Comparison of ENCODE assay signal across 23 cellular contexts in the genomic region with DNA sequence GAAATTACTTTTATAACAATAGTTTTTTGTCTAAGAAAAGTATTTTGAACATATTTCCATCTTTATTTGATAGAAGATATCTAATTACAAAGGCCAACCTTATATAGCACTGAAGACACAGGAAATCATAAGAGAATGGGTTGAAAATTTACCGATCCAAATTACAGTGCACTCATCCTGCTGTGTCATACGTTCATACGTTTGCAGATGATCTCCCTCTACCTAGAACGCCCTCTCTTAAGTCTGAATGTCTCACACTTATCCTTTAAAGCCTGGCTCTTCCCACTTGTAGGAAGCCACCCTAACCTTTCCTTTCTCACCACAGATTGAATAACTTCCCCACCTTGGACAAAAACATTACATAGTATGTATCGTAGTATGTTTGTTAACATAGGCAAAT. TPM values are rescaled to one million over a fixed set of nuclear protein-coding genes. Genes with fewer than 3 reads are reported as not detected.
A peak's percentile ranks its signal among the peaks of the same experiment; 100 is the strongest.
DNase-seq lines count a peak whose midpoint lies in the region; ATAC-seq and TF ChIP-seq lines count a peak whose summit lies in the region.
"Had no signal": no experiment of that assay in that cellular context is flagged by ENCODE, and none has a peak within 500 bp of the region (broad histone marks: within the 10 kb centered on the region; RNA-seq: fewer than 3 reads in every experiment).

No MANE protein-coding gene starts in this region.

- 0 out of 2 replicates have a peak, but pooled peaks cover 7% of the 10 kb centered on the region for H4K20me1 ChIP-seq in SU-DHL-6 (ENCODE audit: low read depth, low read length)

- peaks cover 18% of the 10 kb centered on the region for H3K36me3 ChIP-seq in CD4-positive, CD25-positive, alpha-beta regulatory T cell (ENCODE audit: control insufficient read depth, insufficient read depth, low read length)
- H3K36me3 ChIP-seq in CD4-positive, alpha-beta memory T cell (ENCODE audit: insufficient read depth, low read length) = no peaks in the 10 kb centered on the region
- H3K36me3 ChIP-seq in SU-DHL-6 (ENCODE audit: low read length) = no peaks in the 10 kb centered on the region

- peaks cover 0 to 2% (median 0%) of the 10 kb centered on the region in 7 donors for H3K9me3 Mint-ChIP-seq in CD4-positive, CD25-positive, alpha-beta regulatory T cell
- no peaks in the 10 kb centered on the region for H3K9me3 Mint-ChIP-seq in CD4-positive, alpha-beta memory T cell
- H3K9me3 Mint-ChIP-seq: activated CD4-positive, alpha-beta T cell treated with anti-CD3 and anti-CD28 coated beads, Interleukin-2, amount 10 ng/mL, durations not matched to agents 24 days and 14 days had no signal

- peak overlapping the region; percentile 1; the same call in 1 of the 2 replicates for H3K9ac ChIP-seq in SU-DHL-6 (ENCODE audit: low read length)
- H3K9ac ChIP-seq: KMS-11 had no signal

- H3K27ac Mint-ChIP-seq in CD4-positive, CD25-positive, alpha-beta regulatory T cell = peak overlapping the region in 2 of 3 donors; percentile 34 to 58
- peak overlapping the region in 6 of 7 donors; percentile 6 to 88 (median 38) for H3K27ac Mint-ChIP-seq in CD4-positive, alpha-beta memory T cell
- H3K27ac Mint-ChIP-seq: activated CD4-positive, alpha-beta T cell treated with anti-CD3 and anti-CD28 coated beads, Interleukin-2, amount 10 ng/mL, durations not matched to agents 24 days and 14 days; endodermal cell had no signal

- ATAC-seq in CD4-positive, CD25-positive, alpha-beta regulatory T cell (ENCODE audit: low read depth in 2 of 2) = peak in 1 of 2 donors; percentile 43
- ATAC-seq: gastroesophageal sphincter; stimulated activated naive CD8-positive, alpha-beta T cell treated with anti-CD3 and anti-CD28 coated beads, Interleukin-15, Interleukin-2, amounts not matched to agents 100 U/mL and 50 U/mL, for 24 hours had no signal

- no peak for TF ChIP-seq CTCF in SU-DHL-6 (IDR thresholded peaks at IDR 0.05; ENCODE audit: insufficient read depth, low read length, poor library complexity, severe bottlenecking)

- peak overlapping the region in 3 of 4 donors; percentile 5 to 20 (median 12) for H3K4me3 Mint-ChIP-seq in CD4-positive, CD25-positive, alpha-beta regulatory T cell
- H3K4me3 Mint-ChIP-seq in CD4-positive, alpha-beta memory T cell = peak overlapping the region in 6 of 8 donors; percentile 6 to 79 (median 46)
- H3K4me3 Mint-ChIP-seq: activated CD4-positive, alpha-beta T cell treated with anti-CD3 and anti-CD28 coated beads, Interleukin-2, amount 10 ng/mL, durations not matched to agents 24 days and 14 days; endodermal cell had no signal

- no peaks in the 10 kb centered on the region for H3K9me3 ChIP-seq in CD4-positive, CD25-positive, alpha-beta regulatory T cell (ENCODE audit: control insufficient read depth in 2 of 2, low read length in 2 of 2)
- no peaks in the 10 kb centered on the region for H3K9me3 ChIP-seq in CD4-positive, alpha-beta memory T cell (ENCODE audit: control insufficient read depth in 1 of 2, low read length in 2 of 2)
- no peaks in the 10 kb centered on the region for H3K9me3 ChIP-seq in SU-DHL-6 (ENCODE audit: insufficient read depth, low read length)
- H3K9me3 ChIP-seq: esophagus squamous epithelium, gastroesophageal sphincter, tibial nerve had no signal

- intact Hi-C loops in CD4-positive, alpha-beta memory T cell (cut with micrococcal nuclease) = no loop called here

- no peaks in the 10 kb centered on the region for H3K27me3 Mint-ChIP-seq in CD4-positive, CD25-positive, alpha-beta regulatory T cell
- no peaks in the 10 kb centered on the region for H3K27me3 Mint-ChIP-seq in CD4-positive, alpha-beta memory T cell
- H3K27me3 Mint-ChIP-seq: activated CD4-positive, alpha-beta T cell treated with anti-CD3 and anti-CD28 coated beads, Interleukin-2, amount 10 ng/mL, durations not matched to agents 24 days and 14 days had no signal

- H3K9me2 ChIP-seq in SU-DHL-6 (replicated peaks; ENCODE audit: insufficient read depth, low read length) = no peaks in the 10 kb centered on the region

- H3K4me1 ChIP-seq in CD4-positive, CD25-positive, alpha-beta regulatory T cell (ENCODE audit: control insufficient read depth, insufficient read depth, low read length, poor library complexity, severe bottlenecking) = peaks cover 20% of the 10 kb centered on the region
- H3K4me1 ChIP-seq in CD4-positive, alpha-beta memory T cell (ENCODE audit: insufficient read depth, low read length) = peaks cover 46% of the 10 kb centered on the region

- H3F3A ChIP-seq in SU-DHL-6 (ENCODE audit: insufficient read depth) = peaks cover 21% of the 10 kb centered on the region

- no peak overlapping the region for H3K27ac ChIP-seq in CD4-positive, CD25-positive, alpha-beta regulatory T cell (ENCODE audit: insufficient read depth, low read length, poor library complexity, severe bottlenecking)
- no peak overlapping the region for H3K27ac ChIP-seq in CD4-positive, alpha-beta memory T cell (ENCODE audit: low read depth, low read length)
- H3K27ac ChIP-seq in SU-DHL-6 (ENCODE audit: low read depth, low read length) = peak overlapping the region; percentile 38; the same call in 1 of the 2 replicates
- H3K27ac ChIP-seq: esophagus squamous epithelium, gastroesophageal sphincter, KMS-11, tibial nerve had no signal

- H3K27me3 ChIP-seq in CD4-positive, CD25-positive, alpha-beta regulatory T cell (ENCODE audit: control insufficient read depth, insufficient read depth, low read length) = no peaks in the 10 kb centered on the region
- H3K27me3 ChIP-seq in CD4-positive, alpha-beta memory T cell (ENCODE audit: insufficient read depth, low read length) = no peaks in the 10 kb centered on the region
- H3K27me3 ChIP-seq in SU-DHL-6 (ENCODE audit: low read length) = no peaks in the 10 kb centered on the region
- H3K27me3 ChIP-seq: esophagus squamous epithelium, gastroesophageal sphincter, tibial nerve had no signal

- peaks cover 10% of the 10 kb centered on the region for H3K36me3 Mint-ChIP-seq in CD4-positive, CD25-positive, alpha-beta regulatory T cell
- peaks cover 7 to 34% of the 10 kb centered on the region in 2 donors for H3K36me3 Mint-ChIP-seq in CD4-positive, alpha-beta memory T cell

- peaks cover 28 to 68% (median 45%) of the 10 kb centered on the region in 4 donors for H3K4me1 Mint-ChIP-seq in CD4-positive, CD25-positive, alpha-beta regulatory T cell
- peaks cover 33 to 67% (median 49%) of the 10 kb centered on the region in 4 donors for H3K4me1 Mint-ChIP-seq in CD4-positive, alpha-beta memory T cell
- H3K4me1 Mint-ChIP-seq: endodermal cell had no signal

- peak overlapping the region; percentile 65 for H3K4me2 ChIP-seq in SU-DHL-6 (ENCODE audit: low read depth, low read length, poor library complexity, severe bottlenecking)
- H3K4me2 ChIP-seq: KMS-11 had no signal

- no peak overlapping the region for H2AFZ ChIP-seq in SU-DHL-6 (ENCODE audit: low read depth, low read length, severe bottlenecking)

- H3K4me3 ChIP-seq in CD4-positive, CD25-positive, alpha-beta regulatory T cell (ENCODE audit: low read depth, low read length) = peak overlapping the region; percentile 56
- H3K4me3 ChIP-seq in CD4-positive, alpha-beta memory T cell (ENCODE audit: low read length in 2 of 2) = no peak overlapping the region
- no peak overlapping the region for H3K4me3 ChIP-seq in SU-DHL-6 (ENCODE audit: insufficient read depth, low read length, poor library complexity, severe bottlenecking)
- H3K4me3 ChIP-seq: esophagus squamous epithelium, gastroesophageal sphincter, tibial nerve had no signal

- DNase-seq in CD4-positive, CD25-positive, alpha-beta regulatory T cell = no peak
- no peak for DNase-seq in CD4-positive, alpha-beta memory T cell
- DNase-seq in dermis blood vessel endothelial cell (peak; percentile 2), cortex of kidney (lab: John Stamatoyannopoulos, UW) (no peak), superior temporal gyrus (ENCODE audit: extremely low spot score) (no peak), SIG-M5 (lab: John Stamatoyannopoulos, UW) (no peak), KG1 (lab: John Stamatoyannopoulos, UW) (no peak)
- DNase-seq: activated CD4-positive, alpha-beta T cell treated with anti-CD3 and anti-CD28 coated beads, Interleukin-2, amount 10 ng/mL, durations not matched to agents 24 days and 14 days; activated CD8-positive, alpha-beta memory T cell treated with anti-CD3 and anti-CD28 coated beads, Interleukin-2, amount 50 U/mL, for 48 hours; DMS79 treated with DMSO at 0.1 percent for 48 hours; esophagus squamous epithelium; HCEC 1CT; islet precursor cell; NCI-H146; NCI-H2171 treated with DMSO at 0.1 percent for 48 hours; NCI-H748 treated with DMSO at 0.1 percent for 48 hours; OCI-M1; stimulated activated naive CD8-positive, alpha-beta T cell treated with anti-CD3 and anti-CD28 coated beads, Interleukin-15, Interleukin-2, amounts not matched to agents 100 U/mL and 50 U/mL, for 24 hours had no signal

- POLR2A ChIA-PET in CD4-positive, alpha-beta memory T cell (lab: Charles Lee; ENCODE audit: partially characterized antibody) = no interaction called here

- CTCF ChIA-PET in CD4-positive, alpha-beta memory T cell (lab: Charles Lee; ENCODE audit: partially characterized antibody) = no interaction called here

- H3K79me2 ChIP-seq in SU-DHL-6 (ENCODE audit: insufficient read depth, low read length) = peaks cover 99% of the 10 kb centered on the region

RNA-seq across cellular contexts. Expression of gene ASH1L, which starts 9.3 kb away (rescaled TPM):
- 97.8 TPM for total RNA-seq in CD4-positive, CD25-positive, alpha-beta regulatory T cell
- 10 to 100 TPM; 14.1 to 16.8 (median 15.1) TPM for polyA plus RNA-seq in CD4-positive, CD25-positive, alpha-beta regulatory T cell
- total RNA-seq in CD4-positive, alpha-beta memory T cell = 100 to 1,000 TPM; 105 to 107 TPM
- polyA plus RNA-seq in CD4-positive, alpha-beta memory T cell = 10 to 100 TPM in 1 of 2 donors, 1 to 10 TPM in 1; 7.6 to 35.6 TPM
- total RNA-seq in dermis blood vessel endothelial cell = 24.2 and 32.4 TPM in 2 replicates

RNA-seq across cellular contexts. Expression of gene MSTO1, which starts 56.7 kb away (rescaled TPM):
- total RNA-seq in CD4-positive, CD25-positive, alpha-beta regulatory T cell = 46.0 TPM
- 10 to 100 TPM in 3 of 4 donors, 1 to 10 TPM in 1; 7.0 to 13.7 (median 11.6) TPM for polyA plus RNA-seq in CD4-positive, CD25-positive, alpha-beta regulatory T cell
- total RNA-seq in CD4-positive, alpha-beta memory T cell = 100 to 1,000 TPM; 125 to 127 TPM
- polyA plus RNA-seq in CD4-positive, alpha-beta memory T cell = 10 to 100 TPM; 13.3 to 24.5 TPM
- total RNA-seq in dermis blood vessel endothelial cell = 17.1 and 20.3 TPM in 2 replicates
